ENCODE assay signal across 8 cellular contexts in genomic region chr9:120490888-120491595, GRCh38.
DNase-seq lines count a peak whose midpoint lies in the region; ATAC-seq, FAIRE-seq and TF ChIP-seq lines count a peak whose summit lies in the region.

No MANE protein-coding gene starts in this region.

- FAIRE-seq in GM12892 (lab: Jason Lieb, UNC): no peak

- ATAC-seq in HG02798 (IDR thresholded peaks at IDR 0.05; ENCODE audit: poor library complexity, unreplicated experiment): peak; percentile 82
- peak; percentile 88 for ATAC-seq in omental fat pad (ENCODE audit: low FRiP score)
- ATAC-seq in GM19397 (IDR thresholded peaks at IDR 0.05; ENCODE audit: unreplicated experiment): no peak

- peaks cover 43% of the 10 kb centered on the region for H3K36me3 Mint-ChIP-seq in activated naive CD4-positive, alpha-beta T cell treated with anti-CD3 and anti-CD28 coated beads for 36 hours (ENCODE audit: low read depth)

- H3K27me3 Mint-ChIP-seq in activated naive CD4-positive, alpha-beta T cell treated with anti-CD3 and anti-CD28 coated beads for 36 hours (ENCODE audit: low read depth): no peaks in the 10 kb centered on the region

- H3K27ac Mint-ChIP-seq in activated naive CD4-positive, alpha-beta T cell treated with anti-CD3 and anti-CD28 coated beads for 36 hours: no peak overlapping the region

- no peaks in the 10 kb centered on the region for H3K4me1 Mint-ChIP-seq in activated naive CD4-positive, alpha-beta T cell treated with anti-CD3 and anti-CD28 coated beads for 36 hours (ENCODE audit: low read depth)

- CTCF ChIA-PET in activated naive CD4-positive, alpha-beta T cell treated with anti-CD3 and anti-CD28 coated beads for 36 hours (lab: Charles Lee): no interaction called here

- no peak for TF ChIP-seq CTCF in omental fat pad (IDR thresholded peaks at IDR 0.05)

- no peaks in the 10 kb centered on the region for H3K9me3 Mint-ChIP-seq in activated naive CD4-positive, alpha-beta T cell treated with anti-CD3 and anti-CD28 coated beads for 36 hours

- DNase-seq in GM19238 (ENCODE audit: insufficient read length, low spot score): peak; percentile 13
- peak; percentile 71 for DNase-seq in NOMO-1 treated with dmso at 0.1 percent for 144 hours (lab: John Stamatoyannopoulos, UW; ENCODE audit: unreplicated experiment)
- no peak for DNase-seq in omental fat pad (ENCODE audit: low spot score)
- no peak for DNase-seq in activated T-cell treated with anti-CD3 and anti-CD28 coated beads for 4 hours
- no peak for DNase-seq in activated naive CD4-positive, alpha-beta T cell treated with anti-CD3 and anti-CD28 coated beads for 36 hours
- no peak for DNase-seq in GM12892 (ENCODE audit: insufficient read length)

- intact Hi-C loops in activated naive CD4-positive, alpha-beta T cell treated with anti-CD3 and anti-CD28 coated beads for 36 hours (cut with micrococcal nuclease): no loop called here

- H3K4me3 Mint-ChIP-seq in activated naive CD4-positive, alpha-beta T cell treated with anti-CD3 and anti-CD28 coated beads for 36 hours: no peak overlapping the region

- no peak for TF ChIP-seq POLR2A in GM12892 (IDR thresholded peaks at IDR 0.05; ENCODE audit: low read depth, low read length)

Comparison
In these comparisons a context has a peak if more than half of its experiments do, and no peak if none do; other contexts are left out.
1. DNase-seq: peak in GM19238 (single experiment) and NOMO-1 treated with dmso at 0.1 percent for 144 hours (single experiment); none in omental fat pad (single experiment), activated T-cell treated with anti-CD3 and anti-CD28 coated beads for 4 hours (single experiment), activated naive CD4-positive, alpha-beta T cell treated with anti-CD3 and anti-CD28 coated beads for 36 hours (single experiment) and GM12892 (single experiment).